In the genomic region with DNA sequence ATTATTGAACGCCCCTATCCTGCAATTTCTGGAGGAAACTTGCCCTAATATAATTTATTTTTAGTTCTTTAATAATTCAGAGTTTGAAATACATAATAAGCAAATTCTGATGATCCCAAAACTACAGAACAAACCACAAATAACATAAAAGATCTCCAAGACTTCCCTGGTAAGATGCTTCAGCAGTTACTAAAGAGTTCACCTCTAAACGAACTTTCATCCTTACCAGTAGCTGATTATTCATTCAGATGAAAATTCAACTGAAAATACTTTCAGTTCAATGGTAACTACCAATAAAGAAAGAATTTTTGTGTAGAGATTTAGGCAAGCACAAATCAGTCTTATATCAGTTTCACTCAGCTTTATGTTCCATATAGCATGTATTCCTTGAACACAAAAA, we compare ENCODE assay signal across 21 cellular contexts.
"Had no signal": no experiment of that assay in that cellular context is flagged by ENCODE, and none has a peak within 500 bp of the region (broad histone marks: within the 10 kb centered on the region; RNA-seq: fewer than 3 reads in every experiment).

No MANE protein-coding gene starts in this region.

- DNase-seq: cortex of kidney; dorsolateral prefrontal cortex; effector CD4-positive, alpha-beta T cell; head of caudate nucleus; kidney; mucosa of descending colon; naive B cell; spleen; stimulated activated CD4-positive, alpha-beta T cell treated with anti-CD3 and anti-CD28 coated beads, Interleukin-4, amount 100 ng/mL, for 4 hours; stimulated activated naive CD8-positive, alpha-beta T cell treated with anti-CD3 and anti-CD28 coated beads, Interleukin-15, Interleukin-2, amounts not matched to agents 100 U/mL and 50 U/mL, for 24 hours; substantia nigra; testis; tibial artery had no signal

- ATAC-seq: left lobe of liver; mucosa of descending colon; natural killer cell treated with Interleukin-12 subunit alpha and Interleukin-12 subunit beta and Interleukin-15 and Interleukin-18, amount 100 ng/mL, for 72 hours; sciatic nerve; stimulated activated memory B cell treated with anti-CD40 and anti-IgM and Interleukin-4, amounts not matched to agents 10 μg/mL and 1 μg/mL and 100 μg/mL, for 72 hours; stimulated activated naive CD8-positive, alpha-beta T cell treated with anti-CD3 and anti-CD28 coated beads, Interleukin-15, Interleukin-2, amounts not matched to agents 100 U/mL and 50 U/mL, for 24 hours had no signal

- H3K27me3 ChIP-seq: dorsolateral prefrontal cortex, neutrophil, right atrium auricular region, testis, tibial artery had no signal

- H3K27ac ChIP-seq: neutrophil, parathyroid adenoma, right atrium auricular region, spleen, testis, tibial artery had no signal

- H3K9me3 ChIP-seq: mucosa of descending colon, neutrophil, right atrium auricular region, testis, tibial artery had no signal

- H3K4me3 ChIP-seq: lung, mucosa of descending colon, right atrium auricular region, spleen, testis, tibial artery had no signal

- H3K36me3 ChIP-seq: neutrophil, right atrium auricular region, spleen, tibial artery had no signal

- H3K4me1 ChIP-seq: parathyroid adenoma, right atrium auricular region, spleen, testis had no signal
